Comparison of ENCODE assay signal across 9 cellular contexts in the genomic region with DNA sequence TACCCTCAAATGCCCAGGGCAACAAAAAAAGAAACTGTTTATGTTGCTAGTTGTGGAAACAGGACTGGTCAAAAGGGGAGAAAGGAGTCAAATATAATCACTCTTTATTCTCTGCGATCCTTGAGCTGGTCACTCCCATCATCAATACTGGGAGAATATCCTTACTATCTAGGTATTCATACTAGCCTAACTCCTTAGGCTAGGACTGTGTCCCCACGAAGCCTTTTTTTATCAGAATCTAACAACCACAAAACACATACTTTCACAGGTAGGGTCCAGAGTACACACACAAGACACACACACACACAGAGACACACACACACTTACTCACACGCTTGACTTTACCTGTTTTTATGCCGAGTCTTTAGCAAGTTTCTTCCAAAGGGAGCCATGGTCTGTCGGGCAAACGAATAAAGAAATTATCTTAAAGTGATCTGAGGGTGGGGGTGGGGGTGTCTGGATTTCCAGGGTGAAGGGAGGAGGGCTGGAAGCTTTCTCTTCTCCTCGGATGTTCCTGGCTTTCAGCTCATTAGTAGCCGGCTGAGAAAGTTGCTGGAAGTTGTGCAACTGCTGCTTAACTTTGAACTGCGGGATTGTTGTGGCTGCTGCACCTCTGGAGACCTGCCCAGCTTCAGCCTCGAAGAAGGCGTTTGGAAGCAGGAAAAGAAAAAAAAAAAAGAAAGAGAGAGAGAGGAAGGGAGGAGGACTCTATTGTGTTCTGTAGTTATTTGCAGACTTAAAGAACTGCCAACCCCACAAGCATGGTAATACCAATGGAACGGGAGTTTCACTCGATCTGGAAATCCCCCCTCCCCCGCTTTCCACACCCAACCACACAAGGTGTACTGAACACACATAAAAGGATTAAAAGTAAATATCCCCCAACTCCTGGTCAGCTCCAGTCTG. TPM values are rescaled to one million over a fixed set of nuclear protein-coding genes. Genes with fewer than 3 reads are reported as not detected.
A peak's percentile ranks its signal among the peaks of the same experiment; 100 is the strongest.
DNase-seq lines count a peak whose midpoint lies in the region; ATAC-seq, FAIRE-seq and TF ChIP-seq lines count a peak whose summit lies in the region.
"Had no signal": no experiment of that assay in that cellular context is flagged by ENCODE, and none has a peak within 500 bp of the region (broad histone marks: within the 10 kb centered on the region; RNA-seq: fewer than 3 reads in every experiment).

A gene (minus strand): TSS at position 600 of the 906 bp plus-strand sequence. CDS start 208 bp downstream, at position 392.

- H3K36me3 ChIP-seq in GM12878 (ENCODE audit: control insufficient read depth in 2 of 2, insufficient read depth in 2 of 2, low read length in 1 of 2) (no peaks in the 10 kb centered on the region), spleen (no peaks in the 10 kb centered on the region)

- H3K79me2 ChIP-seq in GM12878 (ENCODE audit: control insufficient read depth, insufficient read depth, low read length) = no peaks in the 10 kb centered on the region

- no peaks in the 10 kb centered on the region for H3K36me3 Mint-ChIP-seq in CD14-positive monocyte

- no peak within 1 kb of the TSS for H3K4me3 Mint-ChIP-seq in CD14-positive monocyte

- BruUV-seq in GM12878 (replicated peaks; lab: Mats Ljungman, UMichigan) = no TSS peak

- RAD21 ChIA-PET in GM12878 (lab: Charles Lee; ENCODE audit: unreplicated experiment) = no interaction called here

- H3K9ac ChIP-seq in GM12878 (ENCODE audit: control insufficient read depth, insufficient read depth, low read length) = no peak within 1 kb of the TSS

- no peak for DNase-seq in GM12878 (ENCODE audit: low read depth, low spot score)
- peak; percentile 87 for DNase-seq in islet precursor cell
- DNase-seq in spleen = no peak
- DNase-seq in CD14-positive monocyte (ENCODE audit: low spot score) = no peak
- no peak for DNase-seq in NCI-H524 treated with DMSO at 0.1 percent for 48 hours (lab: John Stamatoyannopoulos, UW)
- DNase-seq in NCI-H128 (lab: John Stamatoyannopoulos, UW; ENCODE audit: unreplicated experiment) = no peak
- no peak for DNase-seq in ecto neural progenitor cell (ENCODE audit: low spot score)

- no peak for FAIRE-seq in GM12878 (lab: Jason Lieb, UNC)

- POLR2A ChIA-PET in GM12878 (lab: Charles Lee) = no interaction called here

- peaks cover 8% of the 10 kb centered on the region for H3K4me1 Mint-ChIP-seq in CD14-positive monocyte

- in situ Hi-C loops in GM12878 (cut with MboI) = no loop called here

- no peaks in the 10 kb centered on the region for H4K20me1 ChIP-seq in GM12878 (ENCODE audit: control insufficient read depth, insufficient read depth)

- no peak within 1 kb of the TSS for H2AFZ ChIP-seq in GM12878 (ENCODE audit: control insufficient read depth, low read depth, low read length)

- TF ChIP-seq CTCF in GM12878 (IDR thresholded peaks at IDR 0.05 in 2 of 3, conservative IDR thresholded peaks at IDR 0.05 in 1 of 3; ENCODE audit: control insufficient read depth in 2 of 3, extremely low read depth in 1 of 3, insufficient read depth in 1 of 3, low read depth in 3 of 3, low read length in 3 of 3) (no peak), spleen (IDR thresholded peaks at IDR 0.05 in 8 of 11, conservative IDR thresholded peaks at IDR 0.05 in 3 of 11) (no peak), CD14-positive monocyte (IDR thresholded peaks at IDR 0.05) (no peak)

- no peak for TF ChIP-seq EP300 in GM12878 (IDR thresholded peaks at IDR 0.05; ENCODE audit: borderline replicate concordance in 1 of 2, control insufficient read depth in 1 of 2, low read depth in 2 of 2, low read length in 2 of 2)

- H3K4me2 ChIP-seq in GM12878 (ENCODE audit: control insufficient read depth, insufficient read depth) = no peak within 1 kb of the TSS

- intact Hi-C loops in GM12878 (cut with micrococcal nuclease; ENCODE audit: unreplicated experiment) (no loop called here), spleen (cut with DNase I; ENCODE audit: low total_unique reads) (no loop called here), CD14-positive monocyte (cut with micrococcal nuclease) (no loop called here)

- SMC1A ChIA-PET in GM12878 (lab: Charles Lee; ENCODE audit: uncharacterized antibody, unreplicated experiment) = interaction anchor here (1.2 kb wide), 1 partner anchor 102 kb away, joined by 3 read pairs; no protein-coding TSS in a partner anchor

- ATAC-seq in HG02610 (IDR thresholded peaks at IDR 0.05; ENCODE audit: unreplicated experiment) = peak; percentile 48
- ATAC-seq in GM12878 = peak; percentile 67

- TF ChIP-seq POLR2A in GM12878 (IDR thresholded peaks at IDR 0.05; ENCODE audit: low read depth, low read length) (no peak), spleen (IDR thresholded peaks at IDR 0.05) (no peak)

- peaks cover 2 to 6% (median 6%) of the 10 kb centered on the region in 3 donors for H3K27me3 Mint-ChIP-seq in CD14-positive monocyte (ENCODE audit: low read depth in 3 of 3)

- WGBS in GM12878 (ENCODE audit: insufficient coverage, insufficient replicate concordance, low lambda C conversion rate, missing lambda C conversion rate) = 10% methylated on average over 12 of the region's 14 CpGs
- 12 to 27% (median 24%) methylated on average over 14 of the region's 14 CpGs for WGBS in spleen, 5 donors

- H3K27ac ChIP-seq in GM12878 (ENCODE audit: control insufficient read depth, insufficient read depth) (no peak within 1 kb of the TSS), spleen (peak within 1 kb of the TSS in 7 of 8 donors; percentile 26 to 74 (median 57))

- CTCF ChIA-PET in GM12878 (lab: Yijun Ruan, JAX) = interaction anchor here (1.4 kb wide), 1 partner anchor 34 kb away, joined by 3 read pairs; no protein-coding TSS in a partner anchor

- H3K4me3 ChIP-seq in GM12878 (no peak within 1 kb of the TSS), spleen (peak within 1 kb of the TSS; percentile 4 to 58 (median 20))

- H3K27me3 ChIP-seq in GM12878 (replicated peaks in 1 of 2; ENCODE audit: control insufficient read depth in 2 of 2, insufficient read depth in 2 of 2, low read length in 1 of 2) (no peaks in the 10 kb centered on the region), spleen (replicated peaks in 1 of 7) (no peaks in the 10 kb centered on the region)

- H3K27ac Mint-ChIP-seq in CD14-positive monocyte = peak within 1 kb of the TSS in 1 of 7 donors; percentile 22
- H3K27ac Mint-ChIP-seq: activated T-helper 2 cell treated with anti-CD3 and anti-CD28 coated beads, Interferon-gamma antibody, Interleukin-2, Interleukin-4, amounts not matched to agents 10 μg/mL and 5 μg/mL and 100 μg/mL, durations not matched to agents 14 hours and 24 hours and 36 hours had no signal

- no peak for TF ChIP-seq RAD21 in GM12878 (IDR thresholded peaks at IDR 0.05; ENCODE audit: insufficient read depth, low read depth, low read length)

- H3K9me3 ChIP-seq in GM12878 (replicated peaks; ENCODE audit: control insufficient read depth, insufficient read depth, low read length) (no peaks in the 10 kb centered on the region), spleen (no peaks in the 10 kb centered on the region)

- H3K4me1 ChIP-seq in GM12878 (ENCODE audit: control insufficient read depth, insufficient read depth, low read length) (no peaks in the 10 kb centered on the region), spleen (no peaks in the 10 kb centered on the region)

- H3K9me3 Mint-ChIP-seq in CD14-positive monocyte = no peaks in the 10 kb centered on the region
- H3K9me3 Mint-ChIP-seq: activated T-helper 2 cell treated with anti-CD3 and anti-CD28 coated beads, Interferon-gamma antibody, Interleukin-2, Interleukin-4, amounts not matched to agents 10 μg/mL and 5 μg/mL and 100 μg/mL, durations not matched to agents 14 hours and 24 hours and 36 hours had no signal

TF ChIP-seq in GM12878, 131 proteins besides CTCF, POLR2A, EP300 and RAD21 (continues in another document):
- TF ChIP-seq RCOR1 (conservative IDR thresholded peaks at IDR 0.05; ENCODE audit: low read depth, low read length) (no peak), IKZF2 (IDR thresholded peaks at IDR 0.05) (0 out of 4 replicates have a peak, but pooled peaks of 1 of the 2 experiments have one; percentile 37)
- TF ChIP-seq, protein P1, sequence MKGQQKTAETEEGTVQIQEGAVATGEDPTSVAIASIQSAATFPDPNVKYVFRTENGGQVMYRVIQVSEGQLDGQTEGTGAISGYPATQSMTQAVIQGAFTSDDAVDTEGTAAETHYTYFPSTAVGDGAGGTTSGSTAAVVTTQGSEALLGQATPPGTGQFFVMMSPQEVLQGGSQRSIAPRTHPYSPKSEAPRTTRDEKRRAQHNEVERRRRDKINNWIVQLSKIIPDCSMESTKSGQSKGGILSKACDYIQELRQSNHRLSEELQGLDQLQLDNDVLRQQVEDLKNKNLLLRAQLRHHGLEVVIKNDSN (IDR thresholded peaks at IDR 0.05; ENCODE audit: borderline replicate concordance, extremely low read length, insufficient read depth, low read depth, low read length) = no peak

RNA-seq across cellular contexts. Expression of the gene that starts here (rescaled TPM):
- total RNA-seq in GM12878 (2013; cell fraction: nucleolus; rRNA removed) = not detected in 2 replicates
- total RNA-seq in GM12878 (2014; rRNA removed) (under 0.01 TPM in 1 of 2 replicates, not detected in the other), GM12878 (2014; rRNA removed; fragmentation: Illumina TruSeq; extraction: Trizol) (not detected in 2 replicates), GM12878 (2021) (not detected in 2 replicates), spleen (1 to 10 TPM; 2.6 to 7.6 (median 4.9) TPM)
- not detected for polyA plus RNA-seq in GM12878 (2011; ENCODE audit: low read depth)
- polyA plus RNA-seq in GM12878 (2011; rRNA removed) (0.10 and 0.19 TPM in 2 replicates), GM12878 (2014; fragmentation: Illumina TruSeq; extraction: Trizol) (not detected in 2 replicates), GM12878 (2014; fragmentation: Nextera tagmentation; extraction: Ambion mirVana) (not detected), GM12878 (2014; rRNA removed) (not detected in 2 replicates), GM12878 (2016; fragmentation: Nextera tagmentation; extraction: Ambion mirVana) (not detected), spleen (under 1 TPM; 0.41 to 0.86 (median 0.41) TPM), CD14-positive monocyte (not detected)
- polyA plus RNA-seq in GM12878 (2011; cell fraction: cytosol; rRNA removed) = 0.03 and 0.06 TPM in 2 replicates
- 0.04 TPM in 2 replicates for polyA plus RNA-seq in GM12878 (2011; cell fraction: nucleus; rRNA removed)
- not detected in 2 replicates for polyA plus RNA-seq in GM12878 (2012)
- polyA minus RNA-seq in GM12878 (2011; rRNA and poly(A)+ RNA removed) = 0.05 and 0.07 TPM in 2 replicates
- not detected in 2 replicates for polyA minus RNA-seq in GM12878 (2011; cell fraction: cytosol; rRNA and poly(A)+ RNA removed)
- polyA minus RNA-seq in GM12878 (2011; cell fraction: nucleus; rRNA and poly(A)+ RNA removed) = 0.10 and 0.12 TPM in 2 replicates
- total RNA-seq: activated T-helper 2 cell treated with anti-CD3 and anti-CD28 coated beads, Interferon-gamma antibody, Interleukin-2, Interleukin-4, amounts not matched to agents 10 μg/mL and 5 μg/mL and 100 μg/mL, durations not matched to agents 14 hours and 24 hours and 36 hours had no signal

Comparison
In these comparisons a context has a peak if more than half of its experiments do, and no peak if none do; other contexts are left out.
1. Peak in ATAC-seq in GM12878; RNA of the gene not detected or under 1 TPM.